ENCODE assay signal across 8 cellular contexts in genomic region chr11:57741132-57742086, GRCh38. TPM values are rescaled to one million over a fixed set of nuclear protein-coding genes. Genes with fewer than 3 reads are reported as not detected.
DNase-seq lines count a peak whose midpoint lies in the region; ATAC-seq, FAIRE-seq and TF ChIP-seq lines count a peak whose summit lies in the region.

TSS of gene SELENOH (plus strand) at chr11:57741491. CDS start at chr11:57741596, 105 bp downstream.

- H3K27me3 ChIP-seq in right atrium auricular region (no peaks in the 10 kb centered on the region), psoas muscle (ENCODE audit: insufficient read depth in 3 of 3, low read length in 2 of 3) (no peaks in the 10 kb centered on the region)

- peak within 1 kb of the TSS; percentile 76 to 92 for H3K4me3 ChIP-seq in right atrium auricular region
- H3K4me3 ChIP-seq in psoas muscle = peak within 1 kb of the TSS; percentile 77

- ATAC-seq in GM18498 (IDR thresholded peaks at IDR 0.05; ENCODE audit: unreplicated experiment) (peak; percentile 92), HG02938 (IDR thresholded peaks at IDR 0.05; ENCODE audit: unreplicated experiment) (peak; percentile 84), psoas muscle (peak; percentile 97 to 98 (median 98))

- peak; percentile 82 to 83 for DNase-seq in NCI-H187 (lab: John Stamatoyannopoulos, UW)
- peak; percentile 70 to 98 (median 92) for DNase-seq in T-helper 2 cell
- peak; percentile 40 to 98 (median 93) for DNase-seq in anterior cingulate cortex (lab: John Stamatoyannopoulos, UW)
- peak; percentile 98 for DNase-seq in right atrium auricular region (ENCODE audit: low spot score)
- peak; percentile 96 to 98 for DNase-seq in psoas muscle
- DNase-seq in urothelium cell line (ENCODE audit: low spot score) = peak; percentile 97

- H3K9me3 ChIP-seq in right atrium auricular region = no peaks in the 10 kb centered on the region
- no peaks in the 10 kb centered on the region for H3K9me3 ChIP-seq in psoas muscle

- TF ChIP-seq CTCF in right atrium auricular region (IDR thresholded peaks at IDR 0.05) (no peak), psoas muscle (IDR thresholded peaks at IDR 0.05) (no peak)

- peak; percentile 82 for FAIRE-seq in urothelium cell line (lab: Jason Lieb, UNC)

- peaks cover 0 to 25% of the 10 kb centered on the region in 2 donors for H3K4me1 ChIP-seq in right atrium auricular region
- H3K4me1 ChIP-seq in psoas muscle = peaks cover 22% of the 10 kb centered on the region

- H3K36me3 ChIP-seq in right atrium auricular region = peaks cover 48% of the 10 kb centered on the region
- H3K36me3 ChIP-seq in psoas muscle (ENCODE audit: insufficient read depth in 1 of 2, low read depth in 1 of 2) = peaks cover 10 to 69% of the 10 kb centered on the region in 2 donors

- peak within 1 kb of the TSS; percentile 94 to 96 for H3K27ac ChIP-seq in right atrium auricular region
- peak within 1 kb of the TSS; percentile 92 for H3K27ac ChIP-seq in psoas muscle

- intact Hi-C loops in psoas muscle (cut with DNase I) = loop anchor here (1.0 to 10.0 kb wide), 4 partner anchors 17 to 783 kb away; partner anchors contain the start of genes MED19 (in 1 of the 2) and TMX2 (in 1 of the 2)

- 0 to 1% (median 1%) methylated on average over 72 to 75 of the region's 75 CpGs for WGBS in psoas muscle, 3 donors

RNA-seq across cellular contexts. Expression of gene SELENOH, which starts in this region (rescaled TPM):
- 100 to 1,000 TPM; 147 to 159 TPM for total RNA-seq in right atrium auricular region
- total RNA-seq in psoas muscle = 100 to 1,000 TPM in 1 of 4 donors, 10 to 100 TPM in 3; 67.0 to 109 (median 88.0) TPM
- 100 to 1,000 TPM in 1 of 3 donors, 10 to 100 TPM in 2; 79.0 to 120 (median 81.9) TPM for polyA plus RNA-seq in psoas muscle

Comparison
In these comparisons a context has a peak if more than half of its experiments do, and no peak if none do; other contexts are left out.
1. Peak in every context shown above with its lines: DNase-seq, ATAC-seq, H3K4me3 ChIP-seq and H3K27ac ChIP-seq.